Comparison of ENCODE assay signal across 10 cellular contexts in genomic region chr22:27108425-27109114, GRCh38.
A peak's percentile ranks its signal among the peaks of the same experiment; 100 is the strongest.
DNase-seq lines count a peak whose midpoint lies in the region; ATAC-seq and TF ChIP-seq lines count a peak whose summit lies in the region.
"Had no signal": no experiment of that assay in that cellular context is flagged by ENCODE, and none has a peak within 500 bp of the region (broad histone marks: within the 10 kb centered on the region; RNA-seq: fewer than 3 reads in every experiment).

No MANE protein-coding gene starts in this region.

- intact Hi-C loops in breast epithelium (cut with DNase I; ENCODE audit: low total_unique reads) (no loop called here), mammary epithelial cell (cut with micrococcal nuclease) (loop anchor here (2.0 kb wide), 1 partner anchor 366 kb away; no protein-coding TSS in a partner anchor), esophagus squamous epithelium (cut with DNase I) (no loop called here)

- DNase-seq in breast epithelium (ENCODE audit: low spot score in 2 of 2) (peak; percentile 60 to 78), mammary epithelial cell (no peak), esophagus squamous epithelium (lab: John Stamatoyannopoulos, UW) (no peak), nephron progenitor cell (peak; percentile 27), glutamatergic neuron (no peak)

- no peaks in the 10 kb centered on the region for H3K36me3 Mint-ChIP-seq in nephron progenitor cell (ENCODE audit: low read depth)
- H3K36me3 Mint-ChIP-seq in glutamatergic neuron (ENCODE audit: unreplicated experiment): no peaks in the 10 kb centered on the region

- no peak overlapping the region for H3K9ac ChIP-seq in mammary epithelial cell (ENCODE audit: insufficient read depth, low read length)

- TF ChIP-seq POLR2A in breast epithelium (IDR thresholded peaks at IDR 0.05) (no peak), esophagus squamous epithelium (IDR thresholded peaks at IDR 0.05) (no peak)

- H3K27ac ChIP-seq in breast epithelium (peak overlapping the region; percentile 27 to 52), mammary epithelial cell (ENCODE audit: insufficient read depth, low read depth, low read length) (no peak overlapping the region), esophagus squamous epithelium (peak overlapping the region in 3 of 4 donors; percentile 61 to 72 (median 67))
- H3K27ac ChIP-seq: HL-60 had no signal

- no peaks in the 10 kb centered on the region for H3K27me3 ChIP-seq in breast epithelium
- H3K27me3 ChIP-seq in mammary epithelial cell (ENCODE audit: insufficient read depth, low read length): peaks cover 41% of the 10 kb centered on the region
- H3K27me3 ChIP-seq in esophagus squamous epithelium: no peaks in the 10 kb centered on the region

- H3K9me3 Mint-ChIP-seq in nephron progenitor cell: no peaks in the 10 kb centered on the region
- H3K9me3 Mint-ChIP-seq in glutamatergic neuron (ENCODE audit: unreplicated experiment): peaks cover 1% of the 10 kb centered on the region

- WGBS in mammary epithelial cell (ENCODE audit: low coverage, missing lambda C conversion rate): 19% methylated on average over 9 of the region's 20 CpGs
- WGBS in esophagus squamous epithelium, 2 donors: 21 to 40% methylated on average over 10 to 16 of the region's 20 CpGs

- H3K4me3 ChIP-seq in breast epithelium (peak overlapping the region in 1 of 3 donors; percentile 23), mammary epithelial cell (replicated peaks in 1 of 3; ENCODE audit: insufficient read depth in 1 of 3, low read depth in 2 of 3, low read length in 3 of 3) (no peak overlapping the region), esophagus squamous epithelium (no peak overlapping the region)

- H3K27ac Mint-ChIP-seq in nephron progenitor cell (peak overlapping the region; percentile 47), glutamatergic neuron (ENCODE audit: unreplicated experiment) (no peak overlapping the region)
- H3K27ac Mint-ChIP-seq: memory B cell had no signal

- H2AFZ ChIP-seq in mammary epithelial cell (ENCODE audit: low read depth, low read length): no peak overlapping the region

- ATAC-seq in HG03469 (IDR thresholded peaks at IDR 0.05; ENCODE audit: unreplicated experiment): no peak
- ATAC-seq in GM21825 (IDR thresholded peaks at IDR 0.05; ENCODE audit: unreplicated experiment): no peak
- ATAC-seq in GM19455 (IDR thresholded peaks at IDR 0.05; ENCODE audit: unreplicated experiment): no peak

- in situ Hi-C loops in mammary epithelial cell (cut with MboI; ENCODE audit: low sequenced_read_pairs in 2 of 2): no loop called here

- peaks cover 28% of the 10 kb centered on the region for H3K4me1 Mint-ChIP-seq in nephron progenitor cell
- H3K4me1 Mint-ChIP-seq in glutamatergic neuron (ENCODE audit: low read depth, unreplicated experiment): peaks cover 9% of the 10 kb centered on the region
- H3K4me1 Mint-ChIP-seq: memory B cell had no signal

- H3K4me3 Mint-ChIP-seq in nephron progenitor cell: peak overlapping the region; percentile 27
- H3K4me3 Mint-ChIP-seq in glutamatergic neuron (ENCODE audit: unreplicated experiment): no peak overlapping the region
- H3K4me3 Mint-ChIP-seq: memory B cell had no signal

- H3K4me1 ChIP-seq in breast epithelium (peaks cover 3 to 6% of the 10 kb centered on the region in 2 donors), mammary epithelial cell (ENCODE audit: insufficient read depth, low read length) (no peaks in the 10 kb centered on the region), esophagus squamous epithelium (peaks cover 12 to 62% (median 21%) of the 10 kb centered on the region in 3 donors)

- no peaks in the 10 kb centered on the region for H3K79me2 ChIP-seq in mammary epithelial cell (ENCODE audit: insufficient read depth, low read length)

- H4K20me1 ChIP-seq in mammary epithelial cell (ENCODE audit: insufficient read depth, low read length): no peaks in the 10 kb centered on the region

- H3K9me3 ChIP-seq in breast epithelium (no peaks in the 10 kb centered on the region), mammary epithelial cell (replicated peaks; ENCODE audit: insufficient read depth, low read length) (no peaks in the 10 kb centered on the region), esophagus squamous epithelium (no peaks in the 10 kb centered on the region)

- CTCF ChIA-PET in mammary epithelial cell (lab: Charles Lee; ENCODE audit: low non-redundant PET): interaction anchor here (0.6 kb wide), 1 partner anchor 26 kb away, joined by 4 read pairs; no protein-coding TSS in a partner anchor

- dilution Hi-C loops in mammary epithelial cell (cut with HindIII; ENCODE audit: low sequenced_read_pairs): loop anchor here (5.0 kb wide), 1 partner anchor 51 kb away; no protein-coding TSS in a partner anchor

- H3K4me2 ChIP-seq in mammary epithelial cell (ENCODE audit: insufficient read depth, low read depth, low read length): no peak overlapping the region

- BruUV-seq in mammary epithelial cell (replicated peaks; lab: Mats Ljungman, UMichigan): no TSS peak

- TF ChIP-seq CTCF in breast epithelium (IDR thresholded peaks at IDR 0.05): no peak
- no peak for TF ChIP-seq CTCF in mammary epithelial cell (conservative IDR thresholded peaks at IDR 0.05 in 1 of 2, IDR thresholded peaks at IDR 0.05 in 1 of 2; ENCODE audit: extremely low read depth in 1 of 2, insufficient read depth in 1 of 2, low read depth in 1 of 2, low read length in 2 of 2)
- TF ChIP-seq CTCF in esophagus squamous epithelium (IDR thresholded peaks at IDR 0.05): no peak
- no peak for TF ChIP-seq CTCF in nephron progenitor cell (IDR thresholded peaks at IDR 0.05)
- no peak for TF ChIP-seq CTCF in glutamatergic neuron (IDR thresholded peaks at IDR 0.05; ENCODE audit: partially characterized antibody, unreplicated experiment)

- H3K27me3 Mint-ChIP-seq in nephron progenitor cell (ENCODE audit: low read depth, poor library complexity) (peaks cover 40% of the 10 kb centered on the region), glutamatergic neuron (ENCODE audit: unreplicated experiment) (peaks cover 5% of the 10 kb centered on the region)

- H3K36me3 ChIP-seq in breast epithelium (no peaks in the 10 kb centered on the region), mammary epithelial cell (ENCODE audit: insufficient read depth, low read length) (no peaks in the 10 kb centered on the region), esophagus squamous epithelium (no peaks in the 10 kb centered on the region)

Comparison
In these comparisons a context has a peak if more than half of its experiments do, and no peak if none do; other contexts are left out.
1. DNase-seq: peak in breast epithelium (2 of 2) and nephron progenitor cell (single experiment); none in mammary epithelial cell (single experiment), esophagus squamous epithelium (single experiment) and glutamatergic neuron (single experiment).